ENCODE assay signal across 22 cellular contexts in the genomic region with DNA sequence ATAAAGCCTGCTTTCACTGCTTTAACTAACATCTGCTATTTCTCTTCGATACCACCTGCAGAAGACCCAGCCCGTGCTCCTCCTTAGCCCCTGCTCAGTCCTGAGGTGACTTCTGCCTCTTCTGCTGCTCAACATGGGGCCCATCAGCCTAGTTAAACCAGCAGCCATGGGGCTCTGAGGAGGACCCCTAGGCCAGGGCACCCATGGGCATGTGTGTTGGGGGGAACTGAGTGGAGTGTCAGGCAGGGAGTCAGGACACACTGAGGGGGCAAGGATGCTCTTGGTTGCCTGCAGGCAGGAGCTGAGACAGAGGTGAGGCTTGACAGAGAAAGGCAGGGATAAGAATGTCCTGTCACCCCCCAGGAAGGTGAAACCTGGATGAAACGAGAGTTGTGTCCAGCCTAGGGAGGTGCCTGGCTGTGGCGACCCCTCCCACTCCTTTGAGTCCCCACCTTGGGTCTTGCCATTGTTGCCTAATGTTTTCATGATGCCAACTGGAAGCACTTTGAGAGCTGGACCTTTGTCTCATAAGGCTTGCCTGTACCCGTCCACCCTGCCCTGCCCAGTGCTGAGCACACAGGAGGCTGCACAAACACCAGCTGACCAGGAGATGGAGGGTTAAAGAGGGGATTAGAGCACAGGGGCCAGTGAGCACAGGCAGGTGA. TPM values are rescaled to one million over a fixed set of nuclear protein-coding genes. Genes with fewer than 3 reads are reported as not detected.
DNase-seq lines count a peak whose midpoint lies in the region; ATAC-seq, FAIRE-seq and TF ChIP-seq lines count a peak whose summit lies in the region.
"Had no signal": no experiment of that assay in that cellular context is flagged by ENCODE, and none has a peak within 500 bp of the region (broad histone marks: within the 10 kb centered on the region; RNA-seq: fewer than 3 reads in every experiment).

No MANE protein-coding gene starts in this region.

- H3K4me3 ChIP-seq in HepG2 (replicated peaks in 1 of 3; ENCODE audit: insufficient read depth in 1 of 3, low read depth in 2 of 3, low read length in 3 of 3) (no peak overlapping the region), right lobe of liver (no peak overlapping the region), bronchial epithelial cell (ENCODE audit: low read depth, low read length) (no peak overlapping the region), esophagus squamous epithelium (no peak overlapping the region)
- H3K4me3 ChIP-seq: K562 had no signal

- TF ChIP-seq EP300 in HepG2 (IDR thresholded peaks at IDR 0.05; ENCODE audit: low read depth in 2 of 2, low read length in 2 of 2): no peak
- TF ChIP-seq EP300 in HepG2 (CRISPR knock-in tag; IDR thresholded peaks at IDR 0.05; ENCODE audit: borderline replicate concordance): no peak

- TF ChIP-seq CTCF in HepG2 (CRISPR knock-in tag; IDR thresholded peaks at IDR 0.05): no peak
- TF ChIP-seq CTCF in right lobe of liver (IDR thresholded peaks at IDR 0.05): no peak
- TF ChIP-seq CTCF in bronchial epithelial cell (IDR thresholded peaks at IDR 0.05; ENCODE audit: insufficient read depth, low read length, severe bottlenecking): no peak
- TF ChIP-seq CTCF in esophagus squamous epithelium (IDR thresholded peaks at IDR 0.05): no peak

- no peak for TF ChIP-seq RAD21 in HepG2 (CRISPR knock-in tag; IDR thresholded peaks at IDR 0.05)

- H3K9ac ChIP-seq in HepG2 (ENCODE audit: insufficient read depth, low read depth, low read length): no peak overlapping the region

- H3K27me3 ChIP-seq in HepG2 (ENCODE audit: control insufficient read depth in 1 of 2, insufficient read depth in 2 of 2, low read length in 2 of 2): no peaks in the 10 kb centered on the region
- no peaks in the 10 kb centered on the region for H3K27me3 ChIP-seq in right lobe of liver
- H3K27me3 ChIP-seq in bronchial epithelial cell (ENCODE audit: control insufficient read depth, insufficient read depth, low read length): no peaks in the 10 kb centered on the region
- no peaks in the 10 kb centered on the region for H3K27me3 ChIP-seq in esophagus squamous epithelium

- intact Hi-C loops in HepG2 (cut with micrococcal nuclease; ENCODE audit: unreplicated experiment) (no loop called here), right lobe of liver (cut with DNase I) (no loop called here), esophagus squamous epithelium (cut with DNase I) (no loop called here)

- H2AFZ ChIP-seq in HepG2 (ENCODE audit: low read length): no peak overlapping the region

- DNase-seq in HepG2 (ENCODE audit: low spot score) (no peak), right lobe of liver (no peak), bronchial epithelial cell (ENCODE audit: low read depth) (peak; percentile 62), esophagus squamous epithelium (lab: John Stamatoyannopoulos, UW) (no peak), occipital lobe (lab: John Stamatoyannopoulos, UW) (no peak), GF-D8 (lab: John Stamatoyannopoulos, UW) (no peak), GM19239 (ENCODE audit: insufficient read length, low spot score) (no peak)
- DNase-seq: CD4-positive, CD25-positive, alpha-beta regulatory T cell; COR-L47; DMS79; H7; MM.1S; NCI-H1048; NCI-H1417 treated with DMSO at 0.1 percent for 48 hours; NCI-H187 treated with DMSO at 0.1 percent for 48 hours; NCI-H2107; NK-92 treated with Interleukin-12 subunit alpha and Interleukin-12 subunit beta, amount 100 ng/mL, for 24 hours; Right ventricle myocardium superior had no signal

- CTCF ChIA-PET in HepG2 (lab: Yijun Ruan, JAX; ENCODE audit: low intra/inter-chr PET ratio, low total read pairs): no interaction called here

- peak overlapping the region; percentile 65 for H3K27ac Mint-ChIP-seq in stimulated activated memory B cell treated with anti-CD40 and anti-IgM and Interleukin-4, amounts not matched to agents 10 μg/mL and 1 μg/mL and 100 μg/mL, for 72 hours

- FAIRE-seq in HepG2 (lab: Jason Lieb, UNC): no peak
- FAIRE-seq in bronchial epithelial cell (lab: Jason Lieb, UNC): no peak
- FAIRE-seq in GM19239 (lab: Jason Lieb, UNC): no peak
- FAIRE-seq: K562 had no signal

- in situ Hi-C loops in HepG2 (cut with HindIII; ENCODE audit: extremely low pct_ligation_motif_present, low pct_unique_long_range_greater_than_20kb): no loop called here

- POLR2A ChIA-PET in HepG2 (lab: Yijun Ruan, JAX): interaction anchor here (1.1 to 2.4 kb wide), 5 partner anchors 10 to 41 kb away, joined by 3 to 23 read pairs (median 6); partner anchors contain the start of genes CIDEB, DHRS1, NOP9 and RABGGTA

- H3K36me3 ChIP-seq in HepG2 (replicated peaks in 1 of 2; ENCODE audit: control insufficient read depth in 1 of 2, insufficient read depth in 2 of 2, low read length in 2 of 2) (no peaks in the 10 kb centered on the region), right lobe of liver (no peaks in the 10 kb centered on the region), bronchial epithelial cell (ENCODE audit: control insufficient read depth, insufficient read depth, low read length) (no peaks in the 10 kb centered on the region), esophagus squamous epithelium (peaks cover 0 to 6% (median 0%) of the 10 kb centered on the region in 3 donors)

- peaks cover 6% of the 10 kb centered on the region for H3K36me3 Mint-ChIP-seq in stimulated activated memory B cell treated with anti-CD40 and anti-IgM and Interleukin-4, amounts not matched to agents 10 μg/mL and 1 μg/mL and 100 μg/mL, for 72 hours

- TF ChIP-seq POLR2A in HepG2 (IDR thresholded peaks at IDR 0.05; ENCODE audit: insufficient read depth in 1 of 2, low read depth in 2 of 2, low read length in 2 of 2) (no peak), right lobe of liver (IDR thresholded peaks at IDR 0.05) (no peak), esophagus squamous epithelium (IDR thresholded peaks at IDR 0.05) (no peak)

- H3K27ac ChIP-seq in HepG2 (ENCODE audit: extremely low read length, insufficient read depth, low read length): no peak overlapping the region
- no peak overlapping the region for H3K27ac ChIP-seq in right lobe of liver
- H3K27ac ChIP-seq in esophagus squamous epithelium: peak overlapping the region in 3 of 4 donors; percentile 43 to 76 (median 67)

- no peak overlapping the region for H3K4me3 Mint-ChIP-seq in stimulated activated memory B cell treated with anti-CD40 and anti-IgM and Interleukin-4, amounts not matched to agents 10 μg/mL and 1 μg/mL and 100 μg/mL, for 72 hours

- no TSS peak for BruUV-seq in HepG2 (replicated peaks; lab: Mats Ljungman, UMichigan)

- ATAC-seq in HepG2: peak; percentile 6
- ATAC-seq in right lobe of liver: no peak
- ATAC-seq in stimulated activated memory B cell treated with anti-CD40 and anti-IgM and Interleukin-4, amounts not matched to agents 10 μg/mL and 1 μg/mL and 100 μg/mL, for 72 hours: no peak
- ATAC-seq: K562 had no signal

- no peak overlapping the region for H3K4me2 ChIP-seq in HepG2 (ENCODE audit: low read depth, low read length)

- peaks cover 65% of the 10 kb centered on the region for H3K4me1 Mint-ChIP-seq in stimulated activated memory B cell treated with anti-CD40 and anti-IgM and Interleukin-4, amounts not matched to agents 10 μg/mL and 1 μg/mL and 100 μg/mL, for 72 hours

- H3K9me3 ChIP-seq in HepG2 (ENCODE audit: low read length) (no peaks in the 10 kb centered on the region), right lobe of liver (no peaks in the 10 kb centered on the region), esophagus squamous epithelium (no peaks in the 10 kb centered on the region)

- H3K79me2 ChIP-seq in HepG2 (ENCODE audit: insufficient read depth, low read length): no peaks in the 10 kb centered on the region

- H3K4me1 ChIP-seq in HepG2 (ENCODE audit: insufficient read depth, low read length) (no peaks in the 10 kb centered on the region), right lobe of liver (no peaks in the 10 kb centered on the region), esophagus squamous epithelium (peaks cover 30 to 85% (median 36%) of the 10 kb centered on the region in 3 donors)

- H3K9me3 Mint-ChIP-seq in stimulated activated memory B cell treated with anti-CD40 and anti-IgM and Interleukin-4, amounts not matched to agents 10 μg/mL and 1 μg/mL and 100 μg/mL, for 72 hours: no peaks in the 10 kb centered on the region
- H3K9me3 Mint-ChIP-seq: CD4-positive, CD25-positive, alpha-beta regulatory T cell had no signal

- no peaks in the 10 kb centered on the region for H3K27me3 Mint-ChIP-seq in stimulated activated memory B cell treated with anti-CD40 and anti-IgM and Interleukin-4, amounts not matched to agents 10 μg/mL and 1 μg/mL and 100 μg/mL, for 72 hours
- H3K27me3 Mint-ChIP-seq: CD4-positive, CD25-positive, alpha-beta regulatory T cell had no signal

- H4K20me1 ChIP-seq in HepG2 (ENCODE audit: insufficient read depth, low read length): no peaks in the 10 kb centered on the region

- 87% methylated on average over 5 of the region's 5 CpGs for WGBS in HepG2 (ENCODE audit: low lambda C conversion rate)
- WGBS in right lobe of liver (ENCODE audit: insufficient coverage, low coverage, low lambda C conversion rate, missing lambda C conversion rate): 88% methylated on average over 1 of the region's 5 CpGs
- 87% methylated on average over 4 of the region's 5 CpGs; no CpG with 5 or more reads in 1 of the 2 donors for WGBS in esophagus squamous epithelium, 2 donors

RNA-seq across cellular contexts. Expression of gene RABGGTA, which starts 12.5 kb away (rescaled TPM):
- total RNA-seq in HepG2 (2016; rRNA removed; fragmentation: Illumina TruSeq; extraction: Trizol) (31.2 and 57.9 TPM in 2 replicates), right lobe of liver (10 to 100 TPM; 11.5 to 28.3 (median 15.2) TPM), bronchial epithelial cell (32.6 and 58.9 TPM in 2 replicates), esophagus squamous epithelium (100 to 1,000 TPM in 2 of 4 donors, 10 to 100 TPM in 2; 68.9 to 171 (median 108) TPM), occipital lobe (19.5 TPM)
- total RNA-seq in HepG2 (2016; cell fraction: cytosol; rRNA removed; fragmentation: Illumina TruSeq; extraction: Trizol; ENCODE audit: low read depth): 53.1 and 55.5 TPM in 2 replicates
- 28.7 and 55.2 TPM in 2 replicates for total RNA-seq in HepG2 (2016; cell fraction: insoluble cytoplasmic fraction; rRNA removed; fragmentation: Illumina TruSeq; extraction: Trizol)
- 39.6 and 50.8 TPM in 2 replicates for total RNA-seq in HepG2 (2016; cell fraction: membrane; rRNA removed; fragmentation: Illumina TruSeq; extraction: Trizol)
- total RNA-seq in HepG2 (2016; cell fraction: nucleus; rRNA removed; fragmentation: Illumina TruSeq; extraction: Trizol): 73.3 and 76.1 TPM in 2 replicates
- 90.8 and 111 TPM in 2 replicates for polyA plus RNA-seq in HepG2 (2011; rRNA removed)
- polyA plus RNA-seq in HepG2 (2011; cell fraction: cytosol; rRNA removed): 39.6 and 61.4 TPM in 2 replicates
- 727 and 889 TPM in 2 replicates for polyA plus RNA-seq in HepG2 (2011; cell fraction: nucleus; rRNA removed)
- polyA plus RNA-seq in HepG2 (2012): 57.8 and 65.9 TPM in 2 replicates
- 23.3 and 25.5 TPM in 2 replicates for polyA plus RNA-seq in HepG2 (2016; cell fraction: cytosol; fragmentation: Illumina TruSeq; extraction: Trizol; ENCODE audit: low read depth)
- polyA plus RNA-seq in HepG2 (2016; cell fraction: insoluble cytoplasmic fraction; fragmentation: Illumina TruSeq; extraction: Trizol; ENCODE audit: low read depth): 26.2 and 35.5 TPM in 2 replicates
- 26.4 and 35.2 TPM in 2 replicates for polyA plus RNA-seq in HepG2 (2016; cell fraction: membrane; fragmentation: Illumina TruSeq; extraction: Trizol; ENCODE audit: low read depth)
- 187 and 194 TPM in 2 replicates for polyA plus RNA-seq in HepG2 (2016; cell fraction: nucleus; fragmentation: Illumina TruSeq; extraction: Trizol; ENCODE audit: insufficient read depth, low read depth)
- 110 and 204 TPM in 2 replicates for polyA minus RNA-seq in HepG2 (2011; rRNA and poly(A)+ RNA removed; ENCODE audit: low replicate concordance)
- polyA minus RNA-seq in HepG2 (2011; cell fraction: cytosol; rRNA and poly(A)+ RNA removed): 28.8 and 31.7 TPM in 2 replicates
- 149 and 154 TPM in 2 replicates for polyA minus RNA-seq in HepG2 (2011; cell fraction: nucleus; rRNA and poly(A)+ RNA removed)

RNA-seq across cellular contexts. Expression of gene DHRS1, which starts 15.7 kb away (rescaled TPM):
- total RNA-seq in HepG2 (2016; rRNA removed; fragmentation: Illumina TruSeq; extraction: Trizol) (46.3 and 60.8 TPM in 2 replicates), right lobe of liver (10 to 100 TPM; 49.1 to 89.3 (median 60.1) TPM), bronchial epithelial cell (16.6 and 39.6 TPM in 2 replicates), esophagus squamous epithelium (100 to 1,000 TPM in 2 of 4 donors, 10 to 100 TPM in 2; 81.6 to 164 (median 101) TPM), occipital lobe (4.1 TPM)
- total RNA-seq in HepG2 (2016; cell fraction: cytosol; rRNA removed; fragmentation: Illumina TruSeq; extraction: Trizol; ENCODE audit: low read depth): 11.6 and 11.9 TPM in 2 replicates
- total RNA-seq in HepG2 (2016; cell fraction: insoluble cytoplasmic fraction; rRNA removed; fragmentation: Illumina TruSeq; extraction: Trizol): 42.0 and 55.8 TPM in 2 replicates
- total RNA-seq in HepG2 (2016; cell fraction: membrane; rRNA removed; fragmentation: Illumina TruSeq; extraction: Trizol): 12.0 and 12.3 TPM in 2 replicates
- 49.1 and 52.1 TPM in 2 replicates for total RNA-seq in HepG2 (2016; cell fraction: nucleus; rRNA removed; fragmentation: Illumina TruSeq; extraction: Trizol)
- 49.8 and 52.2 TPM in 2 replicates for polyA plus RNA-seq in HepG2 (2011; rRNA removed)
- 67.8 and 85.2 TPM in 2 replicates for polyA plus RNA-seq in HepG2 (2011; cell fraction: cytosol; rRNA removed)
- 332 and 353 TPM in 2 replicates for polyA plus RNA-seq in HepG2 (2011; cell fraction: nucleus; rRNA removed)
- 61.8 and 63.4 TPM in 2 replicates for polyA plus RNA-seq in HepG2 (2012)
- 5.3 and 7.0 TPM in 2 replicates for polyA plus RNA-seq in HepG2 (2016; cell fraction: cytosol; fragmentation: Illumina TruSeq; extraction: Trizol; ENCODE audit: low read depth)
- 57.6 and 62.6 TPM in 2 replicates for polyA plus RNA-seq in HepG2 (2016; cell fraction: insoluble cytoplasmic fraction; fragmentation: Illumina TruSeq; extraction: Trizol; ENCODE audit: low read depth)
- polyA plus RNA-seq in HepG2 (2016; cell fraction: membrane; fragmentation: Illumina TruSeq; extraction: Trizol; ENCODE audit: low read depth): 8.9 and 12.3 TPM in 2 replicates
- 109 and 114 TPM in 2 replicates for polyA plus RNA-seq in HepG2 (2016; cell fraction: nucleus; fragmentation: Illumina TruSeq; extraction: Trizol; ENCODE audit: insufficient read depth, low read depth)
- 61.8 and 172 TPM in 2 replicates for polyA minus RNA-seq in HepG2 (2011; rRNA and poly(A)+ RNA removed; ENCODE audit: low replicate concordance)
- 39.8 and 45.8 TPM in 2 replicates for polyA minus RNA-seq in HepG2 (2011; cell fraction: cytosol; rRNA and poly(A)+ RNA removed)
- 57.2 and 59.4 TPM in 2 replicates for polyA minus RNA-seq in HepG2 (2011; cell fraction: nucleus; rRNA and poly(A)+ RNA removed)

RNA-seq across cellular contexts. Expression of gene NOP9, which starts 15.7 kb away (rescaled TPM):
- total RNA-seq in HepG2 (2016; rRNA removed; fragmentation: Illumina TruSeq; extraction: Trizol) (61.6 and 64.5 TPM in 2 replicates), right lobe of liver (10 to 100 TPM in 4 of 6 experiments, 1 to 10 TPM in 2; 8.2 to 15.3 (median 11.4) TPM), bronchial epithelial cell (23.2 and 26.1 TPM in 2 replicates), esophagus squamous epithelium (10 to 100 TPM; 18.0 to 29.8 (median 25.0) TPM), occipital lobe (23.7 TPM)
- 2.7 and 3.4 TPM in 2 replicates for total RNA-seq in HepG2 (2016; cell fraction: cytosol; rRNA removed; fragmentation: Illumina TruSeq; extraction: Trizol; ENCODE audit: low read depth)
- 58.5 and 62.7 TPM in 2 replicates for total RNA-seq in HepG2 (2016; cell fraction: insoluble cytoplasmic fraction; rRNA removed; fragmentation: Illumina TruSeq; extraction: Trizol)
- 11.3 and 12.5 TPM in 2 replicates for total RNA-seq in HepG2 (2016; cell fraction: membrane; rRNA removed; fragmentation: Illumina TruSeq; extraction: Trizol)
- total RNA-seq in HepG2 (2016; cell fraction: nucleus; rRNA removed; fragmentation: Illumina TruSeq; extraction: Trizol): 38.6 and 43.3 TPM in 2 replicates
- 24.5 and 33.8 TPM in 2 replicates for polyA plus RNA-seq in HepG2 (2011; rRNA removed)
- 19.8 and 21.2 TPM in 2 replicates for polyA plus RNA-seq in HepG2 (2011; cell fraction: cytosol; rRNA removed)
- polyA plus RNA-seq in HepG2 (2011; cell fraction: nucleus; rRNA removed): 82.1 and 94.5 TPM in 2 replicates
- 28.7 and 29.6 TPM in 2 replicates for polyA plus RNA-seq in HepG2 (2012)
- 1.9 and 2.1 TPM in 2 replicates for polyA plus RNA-seq in HepG2 (2016; cell fraction: cytosol; fragmentation: Illumina TruSeq; extraction: Trizol; ENCODE audit: low read depth)
- polyA plus RNA-seq in HepG2 (2016; cell fraction: insoluble cytoplasmic fraction; fragmentation: Illumina TruSeq; extraction: Trizol; ENCODE audit: low read depth): 38.5 and 40.4 TPM in 2 replicates
- 3.8 and 5.1 TPM in 2 replicates for polyA plus RNA-seq in HepG2 (2016; cell fraction: membrane; fragmentation: Illumina TruSeq; extraction: Trizol; ENCODE audit: low read depth)
- 39.2 and 41.4 TPM in 2 replicates for polyA plus RNA-seq in HepG2 (2016; cell fraction: nucleus; fragmentation: Illumina TruSeq; extraction: Trizol; ENCODE audit: insufficient read depth, low read depth)
- 80.1 and 104 TPM in 2 replicates for polyA minus RNA-seq in HepG2 (2011; rRNA and poly(A)+ RNA removed; ENCODE audit: low replicate concordance)
- 32.3 and 42.1 TPM in 2 replicates for polyA minus RNA-seq in HepG2 (2011; cell fraction: cytosol; rRNA and poly(A)+ RNA removed)
- polyA minus RNA-seq in HepG2 (2011; cell fraction: nucleus; rRNA and poly(A)+ RNA removed): 65.5 and 77.8 TPM in 2 replicates

RNA-seq across cellular contexts. Expression of gene TGM1, which starts 21.0 kb away (rescaled TPM):
- total RNA-seq in HepG2 (2016; rRNA removed; fragmentation: Illumina TruSeq; extraction: Trizol) (1.9 and 3.2 TPM in 2 replicates), right lobe of liver (1 to 10 TPM in 2 of 6 experiments, under 1 TPM in 4; 0.37 to 1.9 (median 0.77) TPM), bronchial epithelial cell (88.7 and 382 TPM in 2 replicates), esophagus squamous epithelium (1,000 to 10,000 TPM in 2 of 4 donors, 100 to 1,000 TPM in 2; 566 to 1,879 (median 1,037) TPM), occipital lobe (0.94 TPM)
- total RNA-seq in HepG2 (2016; cell fraction: cytosol; rRNA removed; fragmentation: Illumina TruSeq; extraction: Trizol; ENCODE audit: low read depth): 2.0 and 2.8 TPM in 2 replicates
- total RNA-seq in HepG2 (2016; cell fraction: insoluble cytoplasmic fraction; rRNA removed; fragmentation: Illumina TruSeq; extraction: Trizol): 0.86 and 4.5 TPM in 2 replicates
- 2.8 and 3.2 TPM in 2 replicates for total RNA-seq in HepG2 (2016; cell fraction: membrane; rRNA removed; fragmentation: Illumina TruSeq; extraction: Trizol)
- total RNA-seq in HepG2 (2016; cell fraction: nucleus; rRNA removed; fragmentation: Illumina TruSeq; extraction: Trizol): 5.9 and 9.4 TPM in 2 replicates
- polyA plus RNA-seq in HepG2 (2011; rRNA removed): 9.5 and 10.6 TPM in 2 replicates
- 2.8 and 4.4 TPM in 2 replicates for polyA plus RNA-seq in HepG2 (2011; cell fraction: cytosol; rRNA removed)
- 70.4 and 118 TPM in 2 replicates for polyA plus RNA-seq in HepG2 (2011; cell fraction: nucleus; rRNA removed)
- polyA plus RNA-seq in HepG2 (2012): 5.0 and 6.8 TPM in 2 replicates
- polyA plus RNA-seq in HepG2 (2016; cell fraction: cytosol; fragmentation: Illumina TruSeq; extraction: Trizol; ENCODE audit: low read depth): 1.5 and 2.0 TPM in 2 replicates
- polyA plus RNA-seq in HepG2 (2016; cell fraction: insoluble cytoplasmic fraction; fragmentation: Illumina TruSeq; extraction: Trizol; ENCODE audit: low read depth): 1.4 and 1.7 TPM in 2 replicates
- 1.9 and 2.6 TPM in 2 replicates for polyA plus RNA-seq in HepG2 (2016; cell fraction: membrane; fragmentation: Illumina TruSeq; extraction: Trizol; ENCODE audit: low read depth)
- 19.1 and 23.5 TPM in 2 replicates for polyA plus RNA-seq in HepG2 (2016; cell fraction: nucleus; fragmentation: Illumina TruSeq; extraction: Trizol; ENCODE audit: insufficient read depth, low read depth)
- 10.5 and 15.8 TPM in 2 replicates for polyA minus RNA-seq in HepG2 (2011; rRNA and poly(A)+ RNA removed; ENCODE audit: low replicate concordance)
- 1.6 TPM in 1 of 2 replicates, not detected in the other for polyA minus RNA-seq in HepG2 (2011; cell fraction: cytosol; rRNA and poly(A)+ RNA removed)
- 19.0 and 26.3 TPM in 2 replicates for polyA minus RNA-seq in HepG2 (2011; cell fraction: nucleus; rRNA and poly(A)+ RNA removed)
- polyA plus RNA-seq: CD4-positive, CD25-positive, alpha-beta regulatory T cell had no signal

RNA-seq across cellular contexts. Expression of gene CIDEB, which starts 23.8 kb away (rescaled TPM):
- total RNA-seq in HepG2 (2016; rRNA removed; fragmentation: Illumina TruSeq; extraction: Trizol): 22.4 and 35.8 TPM in 2 replicates
- 7.4 and 8.6 TPM in 2 replicates for total RNA-seq in HepG2 (2016; cell fraction: cytosol; rRNA removed; fragmentation: Illumina TruSeq; extraction: Trizol; ENCODE audit: low read depth)
- total RNA-seq in HepG2 (2016; cell fraction: insoluble cytoplasmic fraction; rRNA removed; fragmentation: Illumina TruSeq; extraction: Trizol): 25.0 and 33.5 TPM in 2 replicates
- total RNA-seq in HepG2 (2016; cell fraction: membrane; rRNA removed; fragmentation: Illumina TruSeq; extraction: Trizol): 10.2 and 11.5 TPM in 2 replicates
- total RNA-seq in HepG2 (2016; cell fraction: nucleus; rRNA removed; fragmentation: Illumina TruSeq; extraction: Trizol): 35.1 and 36.7 TPM in 2 replicates
- polyA plus RNA-seq in HepG2 (2011; rRNA removed): 110 and 143 TPM in 2 replicates
- 88.2 and 112 TPM in 2 replicates for polyA plus RNA-seq in HepG2 (2011; cell fraction: cytosol; rRNA removed)
- polyA plus RNA-seq in HepG2 (2011; cell fraction: nucleus; rRNA removed): 47.6 and 66.7 TPM in 2 replicates
- polyA plus RNA-seq in HepG2 (2012): 94.8 and 120 TPM in 2 replicates
- 15.9 and 18.8 TPM in 2 replicates for polyA plus RNA-seq in HepG2 (2016; cell fraction: cytosol; fragmentation: Illumina TruSeq; extraction: Trizol; ENCODE audit: low read depth)
- polyA plus RNA-seq in HepG2 (2016; cell fraction: insoluble cytoplasmic fraction; fragmentation: Illumina TruSeq; extraction: Trizol; ENCODE audit: low read depth): 56.4 and 59.4 TPM in 2 replicates
- polyA plus RNA-seq in HepG2 (2016; cell fraction: membrane; fragmentation: Illumina TruSeq; extraction: Trizol; ENCODE audit: low read depth): 21.0 and 22.1 TPM in 2 replicates
- 101 TPM in 2 replicates for polyA plus RNA-seq in HepG2 (2016; cell fraction: nucleus; fragmentation: Illumina TruSeq; extraction: Trizol; ENCODE audit: insufficient read depth, low read depth)
- polyA minus RNA-seq in HepG2 (2011; rRNA and poly(A)+ RNA removed; ENCODE audit: low replicate concordance): 15.9 and 85.1 TPM in 2 replicates
- polyA minus RNA-seq in HepG2 (2011; cell fraction: cytosol; rRNA and poly(A)+ RNA removed): 34.0 and 49.4 TPM in 2 replicates
- polyA minus RNA-seq in HepG2 (2011; cell fraction: nucleus; rRNA and poly(A)+ RNA removed): 21.4 and 33.2 TPM in 2 replicates
- 100 to 1,000 TPM; 118 to 219 (median 196) TPM for total RNA-seq in right lobe of liver
- total RNA-seq in bronchial epithelial cell: 1.2 and 3.9 TPM in 2 replicates
- total RNA-seq in esophagus squamous epithelium: 10 to 100 TPM; 18.3 to 41.4 (median 30.4) TPM
- 3.4 TPM for total RNA-seq in occipital lobe
- total RNA-seq: A673, NCI-H460 had no signal

Comparison
In these comparisons a context has a peak if more than half of its experiments do, and no peak if none do; other contexts are left out.
1. H3K27ac ChIP-seq: peak in esophagus squamous epithelium (3 of 4); none in HepG2 (single experiment) and right lobe of liver (0 of 3).